9 cellular contexts compared by ENCODE assay signal in genomic region chr7:30595461-30596042, GRCh38. TPM values are rescaled to one million over a fixed set of nuclear protein-coding genes. Genes with fewer than 3 reads are reported as not detected.
A peak's percentile ranks its signal among the peaks of the same experiment; 100 is the strongest.
DNase-seq lines count a peak whose midpoint lies in the region; ATAC-seq, FAIRE-seq and TF ChIP-seq lines count a peak whose summit lies in the region.
"Had no signal": no experiment of that assay in that cellular context is flagged by ENCODE, and none has a peak within 500 bp of the region (broad histone marks: within the 10 kb centered on the region; RNA-seq: fewer than 3 reads in every experiment).

No MANE protein-coding gene starts in this region.

- H3K9me3 Mint-ChIP-seq in natural killer cell, result no peaks in the 10 kb centered on the region

- no peak for FAIRE-seq in D721Med (lab: Jason Lieb, UNC)
- FAIRE-seq: colon had no signal

- H3K4me3 Mint-ChIP-seq in natural killer cell, result peak overlapping the region; percentile 96

- H3K27ac ChIP-seq in ectodermal cell (ENCODE audit: insufficient read depth, low read depth, low read length, poor library complexity, severe bottlenecking), result peak overlapping the region; percentile 91

- H3K9me3 ChIP-seq in ectodermal cell (ENCODE audit: control insufficient read depth, low read length), result no peaks in the 10 kb centered on the region

- H3K36me3 Mint-ChIP-seq in natural killer cell, result no peaks in the 10 kb centered on the region

- no peak for TF ChIP-seq CTCF in natural killer cell (IDR thresholded peaks at IDR 0.05)
- no peak for TF ChIP-seq CTCF in D721Med (IDR thresholded peaks at IDR 0.05; ENCODE audit: insufficient read depth, missing control alignments)

- H3K27me3 ChIP-seq in ectodermal cell (ENCODE audit: control insufficient read depth, insufficient read depth, low read length, poor library complexity, severe bottlenecking), result no peaks in the 10 kb centered on the region

- peaks cover 15% of the 10 kb centered on the region for H3K4me1 ChIP-seq in ectodermal cell (ENCODE audit: control insufficient read depth, insufficient read depth, low read length)

- peaks cover 12% of the 10 kb centered on the region for H3K36me3 ChIP-seq in ectodermal cell (ENCODE audit: control insufficient read depth, insufficient read depth, low read length)

- peaks cover 37 to 50% of the 10 kb centered on the region in 2 donors for H3K4me1 Mint-ChIP-seq in natural killer cell

- H3K4me3 ChIP-seq in ectodermal cell (ENCODE audit: insufficient read depth, low read depth, low read length), result peak overlapping the region; percentile 94

- WGBS in ectodermal cell, 2 experiments, result 1% methylated on average over 11 of the region's 11 CpGs

- DNase-seq in NCI-H526 (lab: John Stamatoyannopoulos, UW) (peak; percentile 10 to 39), NCI-H526 treated with DMSO at 0.1 percent for 48 hours (lab: John Stamatoyannopoulos, UW) (no peak), OCI-M1 (lab: John Stamatoyannopoulos, UW) (peak; percentile 31), natural killer cell (no peak), NCI-H524 treated with DMSO at 0.1 percent for 48 hours (lab: John Stamatoyannopoulos, UW) (no peak), D721Med (ENCODE audit: insufficient read length, low spot score) (no peak)
- DNase-seq in stimulated activated CD4-positive, alpha-beta T cell treated with anti-CD3 and anti-CD28 coated beads, Interleukin-1b, Interleukin-23, amount 100 ng/mL, for 48 hours, result no peak

- H3K27me3 Mint-ChIP-seq in natural killer cell (ENCODE audit: low read depth in 2 of 2), result no peaks in the 10 kb centered on the region

- intact Hi-C loops in natural killer cell (cut with micrococcal nuclease), result loop anchor here (2.0 kb wide), 1 partner anchor 569 kb away; the partner anchor contains the start of gene FKBP14

- H3K27ac Mint-ChIP-seq in natural killer cell, result peak overlapping the region; percentile 94 to 99

- ATAC-seq in natural killer cell, result no peak

RNA-seq across cellular contexts. Expression of gene GARS1, which starts 0.9 kb away (rescaled TPM):
- polyA plus RNA-seq in ectodermal cell (2013, experiment 1 of 4), result 117 TPM
- polyA plus RNA-seq in ectodermal cell (2013, experiment 2 of 4), result 132 TPM
- 92.0 TPM for polyA plus RNA-seq in ectodermal cell (2013, experiment 3 of 4)
- 101 TPM for polyA plus RNA-seq in ectodermal cell (2013, experiment 4 of 4)
- 100 to 1,000 TPM in 1 of 3 donors, 10 to 100 TPM in 2; 80.2 to 107 (median 92.4) TPM for total RNA-seq in natural killer cell

Comparison
In these comparisons a context has a peak if more than half of its experiments do, and no peak if none do; other contexts are left out.
1. DNase-seq: peak in NCI-H526 (2 of 2) and OCI-M1 (single experiment); none in NCI-H526 treated with DMSO at 0.1 percent for 48 hours (single experiment), natural killer cell (single experiment), stimulated activated CD4-positive, alpha-beta T cell treated with anti-CD3 and anti-CD28 coated beads, Interleukin-1b, Interleukin-23, amount 100 ng/mL, for 48 hours (single experiment), NCI-H524 treated with DMSO at 0.1 percent for 48 hours (single experiment) and D721Med (single experiment).